In genomic region chr1:202029171-202029665, GRCh38 we compare ENCODE assay signal across 8 cellular contexts. TPM values are rescaled to one million over a fixed set of nuclear protein-coding genes. Genes with fewer than 3 reads are reported as not detected.
DNase-seq lines count a peak whose midpoint lies in the region; ATAC-seq, FAIRE-seq and TF ChIP-seq lines count a peak whose summit lies in the region.
"Had no signal": no experiment of that assay in that cellular context is flagged by ENCODE, and none has a peak within 500 bp of the region (broad histone marks: within the 10 kb centered on the region; RNA-seq: fewer than 3 reads in every experiment).

No MANE protein-coding gene starts in this region.

- TF ChIP-seq CTCF in bronchial epithelial cell (IDR thresholded peaks at IDR 0.05; ENCODE audit: insufficient read depth, low read length, severe bottlenecking) (no peak), osteocyte (IDR thresholded peaks at IDR 0.05) (no peak)

- DNase-seq in GM03348 (ENCODE audit: low spot score) (peak; percentile 79), NCI-H2196 (lab: John Stamatoyannopoulos, UW; ENCODE audit: unreplicated experiment) (peak; percentile 74), bronchial epithelial cell (ENCODE audit: low read depth) (peak; percentile 96), osteocyte (ENCODE audit: extremely low spot score, unreplicated experiment) (no peak), Right ventricle myocardium superior (no peak)
- no peak for DNase-seq in activated CD4-positive, alpha-beta T cell treated with anti-CD3 and anti-CD28 coated beads, Interleukin-2, amount 50 U/mL, for 1 hour
- DNase-seq: activated naive CD8-positive, alpha-beta T cell treated with anti-CD3 and anti-CD28 coated beads, Interleukin-2, amount 10 ng/mL, durations not matched to agents 7 days and 5 days had no signal

- FAIRE-seq in bronchial epithelial cell (lab: Jason Lieb, UNC) = no peak

- H3K36me3 Mint-ChIP-seq in osteocyte (ENCODE audit: unreplicated experiment) = no peaks in the 10 kb centered on the region
- H3K36me3 Mint-ChIP-seq: activated naive CD8-positive, alpha-beta T cell treated with anti-CD3 and anti-CD28 coated beads, Interleukin-2, amount 10 ng/mL, durations not matched to agents 7 days and 5 days had no signal

- intact Hi-C loops in Right ventricle myocardium superior (cut with DNase I) = no loop called here

- H3K27me3 Mint-ChIP-seq in osteocyte (ENCODE audit: unreplicated experiment) = no peaks in the 10 kb centered on the region

- ATAC-seq in GM19397 (IDR thresholded peaks at IDR 0.05; ENCODE audit: unreplicated experiment) = no peak
- no peak for ATAC-seq in Right ventricle myocardium superior (ENCODE audit: poor library complexity)

- no peaks in the 10 kb centered on the region for H3K27me3 ChIP-seq in bronchial epithelial cell (ENCODE audit: control insufficient read depth, insufficient read depth, low read length)

- no peak overlapping the region for H3K4me3 Mint-ChIP-seq in osteocyte (ENCODE audit: unreplicated experiment)
- H3K4me3 Mint-ChIP-seq: activated naive CD8-positive, alpha-beta T cell treated with anti-CD3 and anti-CD28 coated beads, Interleukin-2, amount 10 ng/mL, durations not matched to agents 7 days and 5 days had no signal

- H3K9me3 Mint-ChIP-seq in osteocyte (ENCODE audit: unreplicated experiment) = no peaks in the 10 kb centered on the region
- H3K9me3 Mint-ChIP-seq: activated naive CD8-positive, alpha-beta T cell treated with anti-CD3 and anti-CD28 coated beads, Interleukin-2, amount 10 ng/mL, durations not matched to agents 7 days and 5 days had no signal

- no peak overlapping the region for H3K4me3 ChIP-seq in bronchial epithelial cell (ENCODE audit: low read depth, low read length)

- peak overlapping the region; percentile 54 for H3K27ac Mint-ChIP-seq in osteocyte (ENCODE audit: unreplicated experiment)
- H3K27ac Mint-ChIP-seq: activated naive CD8-positive, alpha-beta T cell treated with anti-CD3 and anti-CD28 coated beads, Interleukin-2, amount 10 ng/mL, durations not matched to agents 7 days and 5 days had no signal

- H3K36me3 ChIP-seq in bronchial epithelial cell (ENCODE audit: control insufficient read depth, insufficient read depth, low read length) = no peaks in the 10 kb centered on the region

- peaks cover 16% of the 10 kb centered on the region for H3K4me1 Mint-ChIP-seq in osteocyte (ENCODE audit: unreplicated experiment)
- H3K4me1 Mint-ChIP-seq: activated naive CD8-positive, alpha-beta T cell treated with anti-CD3 and anti-CD28 coated beads, Interleukin-2, amount 10 ng/mL, durations not matched to agents 7 days and 5 days had no signal

RNA-seq across cellular contexts. Expression of gene ELF3, which starts 18.8 kb away (rescaled TPM):
- total RNA-seq in bronchial epithelial cell (66.1 and 105 TPM in 2 replicates), osteocyte (0.26 and 0.56 TPM in 2 replicates), Right ventricle myocardium superior (0.65 TPM)

RNA-seq across cellular contexts. Expression of gene RNPEP, which starts 46.8 kb away (rescaled TPM):
- total RNA-seq in bronchial epithelial cell = 27.3 and 39.8 TPM in 2 replicates
- 51.4 and 53.9 TPM in 2 replicates for total RNA-seq in osteocyte
- 15.4 TPM for total RNA-seq in Right ventricle myocardium superior

Comparison
In these comparisons a context has a peak if more than half of its experiments do, and no peak if none do; other contexts are left out.
1. DNase-seq: peak in GM03348 (single experiment), NCI-H2196 (single experiment) and bronchial epithelial cell (single experiment); none in osteocyte (single experiment), Right ventricle myocardium superior (single experiment) and activated CD4-positive, alpha-beta T cell treated with anti-CD3 and anti-CD28 coated beads, Interleukin-2, amount 50 U/mL, for 1 hour (single experiment).
2. RNA of gene ELF3, which starts 18.8 kb away (total RNA-seq): 66.1 to 105 TPM in bronchial epithelial cell; 0.65 TPM in Right ventricle myocardium superior (single experiment) and 0.26 to 0.56 TPM in osteocyte; every median in the first group is over 10 times any median in the second.